In the genomic region with DNA sequence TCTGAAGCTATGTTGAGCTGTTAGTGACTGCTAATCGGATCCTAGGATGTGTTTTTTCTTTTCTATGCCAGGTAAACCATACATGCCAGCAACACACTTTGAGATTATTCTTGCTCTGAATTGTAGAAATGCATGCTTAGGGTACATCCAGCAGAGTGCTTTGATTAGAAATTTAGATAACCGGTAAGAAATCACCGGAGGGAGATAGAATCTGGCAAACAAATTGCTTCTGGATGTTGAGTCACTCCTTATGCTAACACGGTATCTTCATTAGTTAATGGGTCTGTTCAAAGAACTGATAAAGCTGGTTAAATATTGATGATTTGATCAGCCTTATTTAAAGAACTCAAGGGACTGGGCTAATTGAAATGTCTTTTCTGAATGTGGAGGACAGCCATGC, we compare ENCODE assay signal across 21 cellular contexts.
"Had no signal": no experiment of that assay in that cellular context is flagged by ENCODE, and none has a peak within 500 bp of the region (broad histone marks: within the 10 kb centered on the region; RNA-seq: fewer than 3 reads in every experiment).

No MANE protein-coding gene starts in this region.

- H3K9me3 Mint-ChIP-seq: IgD-negative memory B cell had no signal

- H3K27ac ChIP-seq: HL-60, KMS-11, RWPE1 had no signal

- ATAC-seq: K562, Panc1, PC-3 had no signal

- H3K4me2 ChIP-seq: KMS-11 had no signal

- H3K4me3 Mint-ChIP-seq: IgD-negative memory B cell had no signal

- H3K4me3 ChIP-seq: K562 had no signal

- H3K27ac Mint-ChIP-seq: IgD-negative memory B cell had no signal

- H3K9ac ChIP-seq: KMS-11 had no signal

- DNase-seq: Kasumi-1; MM.1S; NCI-H1092 treated with DMSO at 0.1 percent for 48 hours; NCI-H1436; NCI-H1694 treated with DMSO at 0.1 percent for 48 hours; NCI-H2081; NCI-H2107; NCI-H2227 treated with DMSO at 0.1 percent for 48 hours; NCI-H524; NCI-H526 treated with DMSO at 0.1 percent for 48 hours; NCI-H748 treated with DMSO at 0.1 percent for 48 hours; NK-92 treated with Interleukin-12 subunit alpha and Interleukin-12 subunit beta, amount 100 ng/mL, for 24 hours; PC-3; SHP77; T-helper 1 cell had no signal
